Comparison of ENCODE assay signal across 26 cellular contexts in genomic region chr15:56654216-56654615, GRCh38.
"Had no signal": no experiment of that assay in that cellular context is flagged by ENCODE, and none has a peak within 500 bp of the region (broad histone marks: within the 10 kb centered on the region; RNA-seq: fewer than 3 reads in every experiment).

No MANE protein-coding gene starts in this region.

- H3K36me3 ChIP-seq: neural progenitor cell had no signal

- H3K4me1 ChIP-seq: gastrocnemius medialis, heart left ventricle, neural progenitor cell, parathyroid adenoma, suprapubic skin had no signal

- ATAC-seq: left colon; left ventricle myocardium superior; mucosa of descending colon; natural killer cell treated with Interleukin-12 subunit alpha and Interleukin-12 subunit beta and Interleukin-15 and Interleukin-18, amount 100 ng/mL, for 72 hours; stimulated activated naive CD8-positive, alpha-beta T cell treated with anti-CD3 and anti-CD28 coated beads, Interleukin-15, amount 100 ng/mL, for 72 hours had no signal

- DNase-seq: dorsolateral prefrontal cortex; effector CD4-positive, alpha-beta T cell; heart left ventricle; hippocampal formation; kidney glomerular epithelial cell; left colon; left ventricle myocardium superior; mesenchymal stem cell; mucosa of descending colon; naive B cell; stimulated activated CD4-positive, alpha-beta T cell treated with anti-CD3 and anti-CD28 coated beads, Interleukin-12 subunit alpha, Interleukin-12 subunit beta, amount 100 ng/mL, for 4 hours; stimulated activated CD4-positive, alpha-beta T cell treated with anti-CD3 and anti-CD28 coated beads, Interleukin-1b, Interleukin-23, amount 100 ng/mL, for 48 hours; stimulated activated CD4-positive, alpha-beta T cell treated with anti-CD3 and anti-CD28 coated beads, Interleukin-4, amount 100 ng/mL, for 1 hour; stimulated activated CD8-positive, alpha-beta memory T cell treated with anti-CD3 and anti-CD28 coated beads, Interleukin-4, amount 100 ng/mL, for 48 hours; stimulated activated naive CD4-positive, alpha-beta T cell; stimulated activated naive CD8-positive, alpha-beta T cell treated with anti-CD3 and anti-CD28 coated beads, Interleukin-15, amount 100 ng/mL, for 72 hours; tibial artery had no signal

- H2AFZ ChIP-seq: neural progenitor cell, parathyroid adenoma had no signal

- FAIRE-seq: colon, islet of Langerhans, urothelium cell line had no signal

- H3K9ac ChIP-seq: neural progenitor cell, parathyroid adenoma had no signal

- H3K4me2 ChIP-seq: neural progenitor cell, smooth muscle cell had no signal

- H3K79me2 ChIP-seq: parathyroid adenoma had no signal

- H3K4me3 ChIP-seq: dorsolateral prefrontal cortex, gastrocnemius medialis, heart left ventricle, mucosa of descending colon, neural progenitor cell, smooth muscle cell, suprapubic skin, tibial artery had no signal

- H3K9me3 ChIP-seq: gastrocnemius medialis, heart left ventricle, mucosa of descending colon, suprapubic skin, tibial artery had no signal

- H3K27ac ChIP-seq: dorsolateral prefrontal cortex, heart left ventricle, neural progenitor cell, parathyroid adenoma, suprapubic skin had no signal

- H3K27me3 ChIP-seq: dorsolateral prefrontal cortex, gastrocnemius medialis, heart left ventricle, neural progenitor cell, suprapubic skin, tibial artery had no signal
